Comparison of ENCODE assay signal across 23 cellular contexts in the genomic region with DNA sequence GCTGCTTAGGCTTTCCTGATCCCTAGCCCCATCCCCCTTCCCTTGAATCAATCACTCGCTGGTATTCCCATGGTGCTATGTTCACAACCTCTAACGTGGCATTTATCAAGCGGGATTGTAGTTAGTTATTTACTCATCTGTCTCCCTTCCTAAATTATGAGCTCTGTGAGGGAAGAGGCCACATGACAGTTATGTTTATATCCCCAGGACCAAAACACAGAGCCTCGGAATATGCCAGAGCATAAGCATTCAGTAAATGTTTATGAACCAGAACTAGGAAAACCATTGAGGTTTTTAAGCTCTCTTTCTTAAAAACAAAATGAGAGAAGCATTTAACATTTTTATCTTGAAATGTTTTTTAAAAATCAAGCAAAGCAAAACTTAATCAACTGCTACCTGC. TPM values are rescaled to one million over a fixed set of nuclear protein-coding genes. Genes with fewer than 3 reads are reported as not detected.
DNase-seq lines count a peak whose midpoint lies in the region; ATAC-seq and TF ChIP-seq lines count a peak whose summit lies in the region.
"Had no signal": no experiment of that assay in that cellular context is flagged by ENCODE, and none has a peak within 500 bp of the region (broad histone marks: within the 10 kb centered on the region; RNA-seq: fewer than 3 reads in every experiment).

No MANE protein-coding gene starts in this region.

- TF ChIP-seq EP300 in esophagus muscularis mucosa (IDR thresholded peaks at IDR 0.05) = no peak

- peak in 2 of 3 experiments; percentile 0 to 34 for DNase-seq in NCI-H1417 (lab: John Stamatoyannopoulos, UW)
- DNase-seq in NCI-H1417 treated with DMSO at 0.1 percent for 48 hours (lab: John Stamatoyannopoulos, UW) = no peak
- no peak for DNase-seq in esophagus muscularis mucosa (ENCODE audit: extremely low spot score)
- no peak for DNase-seq in mesothelial cell of epicardium (ENCODE audit: low spot score in 2 of 2, unreplicated experiment in 2 of 2)
- no peak for DNase-seq in progenitor cell of endocrine pancreas (ENCODE audit: low spot score, unreplicated experiment)
- no peak for DNase-seq in NCI-H345 (lab: John Stamatoyannopoulos, UW)
- no peak for DNase-seq in NOMO-1 treated with DMSO at 0.1 percent for 48 hours (lab: John Stamatoyannopoulos, UW; ENCODE audit: unreplicated experiment)
- DNase-seq: 8988T, DMS153, GF-D8, NCI-H1048, NCI-H2081, NCI-H2171 treated with DMSO at 0.1 percent for 48 hours, NCI-H446 treated with DMSO at 0.1 percent for 48 hours, NCI-H69, SHP77 had no signal

- H3K27ac ChIP-seq in esophagus muscularis mucosa (replicated peaks in 1 of 4) = peak overlapping the region in 3 of 4 donors; percentile 17 to 46 (median 38)
- H3K27ac ChIP-seq: SK-N-MC had no signal

- H3K9me3 Mint-ChIP-seq in mesothelial cell of epicardium = peaks cover 3% of the 10 kb centered on the region
- no peaks in the 10 kb centered on the region for H3K9me3 Mint-ChIP-seq in progenitor cell of endocrine pancreas (ENCODE audit: low read depth)

- 48% methylated on average over 4 of the region's 4 CpGs for WGBS in esophagus muscularis mucosa

- H3K27me3 Mint-ChIP-seq in mesothelial cell of epicardium (ENCODE audit: low read depth) (no peaks in the 10 kb centered on the region), progenitor cell of endocrine pancreas (no peaks in the 10 kb centered on the region)
- H3K27me3 Mint-ChIP-seq: B cell had no signal

- intact Hi-C loops in esophagus muscularis mucosa (cut with DNase I) = loop anchor here (2.0 to 10.0 kb wide), 2 partner anchors 225 to 529 kb away; no protein-coding TSS in a partner anchor

- H3K9me3 ChIP-seq in esophagus muscularis mucosa = no peaks in the 10 kb centered on the region
- H3K9me3 ChIP-seq: HAP-1 had no signal

- TF ChIP-seq CTCF in esophagus muscularis mucosa (IDR thresholded peaks at IDR 0.05) = no peak
- no peak for TF ChIP-seq CTCF in mesothelial cell of epicardium (IDR thresholded peaks at IDR 0.05; ENCODE audit: unreplicated experiment)
- TF ChIP-seq CTCF in progenitor cell of endocrine pancreas (IDR thresholded peaks at IDR 0.05; ENCODE audit: unreplicated experiment) = no peak

- H3K4me1 ChIP-seq in esophagus muscularis mucosa = peaks cover 0 to 34% (median 30%) of the 10 kb centered on the region in 4 donors
- H3K4me1 ChIP-seq: HAP-1 had no signal

- H3K27me3 ChIP-seq in esophagus muscularis mucosa = no peaks in the 10 kb centered on the region

- peaks cover 25% of the 10 kb centered on the region for H3K4me1 Mint-ChIP-seq in mesothelial cell of epicardium
- peaks cover 18% of the 10 kb centered on the region for H3K4me1 Mint-ChIP-seq in progenitor cell of endocrine pancreas (ENCODE audit: low read depth)
- H3K4me1 Mint-ChIP-seq: B cell had no signal

- no peak overlapping the region for H3K4me3 ChIP-seq in esophagus muscularis mucosa
- H3K4me3 ChIP-seq: HAP-1, SK-N-MC had no signal

- no peaks in the 10 kb centered on the region for H3K36me3 Mint-ChIP-seq in mesothelial cell of epicardium
- no peaks in the 10 kb centered on the region for H3K36me3 Mint-ChIP-seq in progenitor cell of endocrine pancreas (ENCODE audit: insufficient read depth)

- no peak for ATAC-seq in GM18502 (IDR thresholded peaks at IDR 0.05; ENCODE audit: poor library complexity, unreplicated experiment)

- H3K4me3 Mint-ChIP-seq in mesothelial cell of epicardium = no peak overlapping the region
- no peak overlapping the region for H3K4me3 Mint-ChIP-seq in progenitor cell of endocrine pancreas (ENCODE audit: low read depth)
- H3K4me3 Mint-ChIP-seq: B cell had no signal

- no peaks in the 10 kb centered on the region for H3K36me3 ChIP-seq in esophagus muscularis mucosa
- H3K36me3 ChIP-seq: HAP-1 had no signal

- TF ChIP-seq POLR2A in esophagus muscularis mucosa (IDR thresholded peaks at IDR 0.05; ENCODE audit: low read depth) = no peak

- H3K27ac Mint-ChIP-seq in mesothelial cell of epicardium (peak overlapping the region; percentile 6), progenitor cell of endocrine pancreas (peak overlapping the region; percentile 9)
- H3K27ac Mint-ChIP-seq: B cell had no signal

RNA-seq across cellular contexts. Expression of a gene that starts 55.7 kb away (rescaled TPM):
- 100 to 1,000 TPM in 2 of 4 donors, 10 to 100 TPM in 2; 83.9 to 104 (median 94.5) TPM for total RNA-seq in esophagus muscularis mucosa
- total RNA-seq in mesothelial cell of epicardium = 50.4 to 53.3 TPM (median 53.1 TPM) in 3 replicates
- total RNA-seq in progenitor cell of endocrine pancreas = 63.4 and 67.1 TPM in 2 replicates

RNA-seq across cellular contexts. Expression of a gene that starts 56.6 kb away (rescaled TPM):
- 1 to 10 TPM in 1 of 4 donors, under 1 TPM in 1, not detected in 2; 0.83 to 1.2 TPM for total RNA-seq in esophagus muscularis mucosa
- total RNA-seq in mesothelial cell of epicardium = not detected in 3 replicates
- 0.19 TPM in 1 of 2 replicates, not detected in the other for total RNA-seq in progenitor cell of endocrine pancreas
- total RNA-seq: B cell, Daoy, MCF 10A, RPMI7951 had no signal

Comparison
In these comparisons a context has a peak if more than half of its experiments do, and no peak if none do; other contexts are left out.
1. DNase-seq: peak in NCI-H1417 (2 of 3); none in NCI-H1417 treated with DMSO at 0.1 percent for 48 hours (single experiment), esophagus muscularis mucosa (single experiment), mesothelial cell of epicardium (0 of 2), progenitor cell of endocrine pancreas (single experiment), NCI-H345 (single experiment) and NOMO-1 treated with DMSO at 0.1 percent for 48 hours (single experiment).